9 cellular contexts compared by ENCODE assay signal in the genomic region with DNA sequence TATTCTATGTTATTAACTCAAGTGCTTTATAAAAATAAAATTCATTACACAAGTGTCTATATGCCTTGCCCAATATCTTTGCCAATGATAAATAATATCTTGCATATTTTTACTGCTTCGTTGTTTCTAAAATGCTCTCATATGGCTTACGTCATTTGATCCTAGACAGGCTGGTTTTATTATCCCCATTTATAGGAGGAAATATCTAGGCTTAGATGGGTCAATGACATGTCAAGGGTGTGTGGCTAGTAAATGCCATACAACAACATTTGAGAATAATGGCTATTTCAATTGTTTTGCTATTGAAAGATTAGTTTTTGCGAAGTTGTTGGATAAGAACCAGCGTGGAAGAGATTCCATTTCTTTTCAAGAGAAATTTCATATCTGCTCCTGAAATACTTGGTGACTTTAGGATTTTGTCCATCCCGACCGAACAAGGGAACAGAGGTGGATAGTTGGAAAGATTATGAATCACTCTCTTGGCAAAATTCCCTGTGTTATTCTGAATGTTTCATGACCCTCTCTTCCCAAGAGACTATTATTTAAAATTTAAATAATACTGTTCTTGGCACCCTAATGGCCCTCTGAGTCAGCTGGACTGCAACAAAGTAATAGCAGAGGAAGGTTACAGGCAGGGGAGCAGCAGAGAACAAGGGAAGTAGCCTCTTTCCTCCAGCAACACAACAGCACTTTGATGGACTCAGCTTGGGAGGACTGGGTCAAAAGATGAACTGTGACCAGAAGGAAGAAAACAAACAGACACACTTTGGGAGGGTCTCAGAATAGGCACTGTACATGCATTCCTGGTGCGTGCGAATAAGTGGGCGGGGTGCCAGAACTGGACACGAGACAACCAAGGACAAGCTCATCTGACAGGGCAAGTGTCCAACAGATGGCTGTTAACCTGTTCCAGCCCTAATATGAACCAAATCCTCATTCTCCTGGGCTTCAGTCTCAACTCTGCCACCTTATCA.
DNase-seq lines count a peak whose midpoint lies in the region; ATAC-seq, FAIRE-seq and TF ChIP-seq lines count a peak whose summit lies in the region.
"Had no signal": no experiment of that assay in that cellular context is flagged by ENCODE, and none has a peak within 500 bp of the region (broad histone marks: within the 10 kb centered on the region; RNA-seq: fewer than 3 reads in every experiment).

No MANE protein-coding gene starts in this region.

- no peaks in the 10 kb centered on the region for H4K20me1 ChIP-seq in endothelial cell of umbilical vein (replicated peaks; ENCODE audit: control insufficient read depth, extremely low read depth, insufficient read depth, low read length)

- TF ChIP-seq RAD21 in A549 (conservative IDR thresholded peaks at IDR 0.05 in 1 of 2, IDR thresholded peaks at IDR 0.05 in 1 of 2): peak; percentile 2 to 26; a peak in 1 of 5 replicates

- H3K27me3 ChIP-seq in endothelial cell of umbilical vein (ENCODE audit: control insufficient read depth in 2 of 2, insufficient read depth in 2 of 2, low read length in 2 of 2): no peaks in the 10 kb centered on the region
- no peaks in the 10 kb centered on the region for H3K27me3 ChIP-seq in naive thymus-derived CD4-positive, alpha-beta T cell (ENCODE audit: control insufficient read depth in 2 of 2, insufficient read depth in 2 of 2, low read length in 2 of 2)

- H3K9me3 Mint-ChIP-seq in naive thymus-derived CD4-positive, alpha-beta T cell: no peaks in the 10 kb centered on the region

- no peaks in the 10 kb centered on the region for H3K9me1 ChIP-seq in endothelial cell of umbilical vein (replicated peaks; ENCODE audit: control insufficient read depth, extremely low read depth, insufficient read depth, low read length)

- ATAC-seq in A549: peak; percentile 80 to 89
- no peak for ATAC-seq in GM21526 (IDR thresholded peaks at IDR 0.05; ENCODE audit: low FRiP score, unreplicated experiment)
- no peak for ATAC-seq in naive thymus-derived CD4-positive, alpha-beta T cell
- ATAC-seq: activated CD8-positive, alpha-beta T cell treated with anti-CD3 and anti-CD28 coated beads, Interleukin-2, amount 10 ng/mL, durations not matched to agents 7 days and 5 days had no signal

- H3K79me2 ChIP-seq in endothelial cell of umbilical vein (ENCODE audit: control insufficient read depth, insufficient read depth, low read length): peaks cover 2% of the 10 kb centered on the region

- dilution Hi-C loops in endothelial cell of umbilical vein (cut with MboI; ENCODE audit: extremely low pct_ligation_motif_present, low sequenced_read_pairs): loop anchor here (25.0 kb wide), 1 partner anchor 91 kb away; no protein-coding TSS in a partner anchor

- H3K4me2 ChIP-seq in A549 (peak overlapping the region; percentile 75), endothelial cell of umbilical vein (ENCODE audit: insufficient read depth, low read length) (peak overlapping the region; percentile 74)

- no peaks in the 10 kb centered on the region for H3K36me3 Mint-ChIP-seq in naive thymus-derived CD4-positive, alpha-beta T cell

- H3K9me3 ChIP-seq in A549 (no peaks in the 10 kb centered on the region), endothelial cell of umbilical vein (replicated peaks; ENCODE audit: control insufficient read depth, insufficient read depth, low read length) (no peaks in the 10 kb centered on the region)
- H3K9me3 ChIP-seq in naive thymus-derived CD4-positive, alpha-beta T cell (ENCODE audit: control insufficient read depth in 2 of 3, low read length in 3 of 3): no peaks in the 10 kb centered on the region

- BruUV-seq in endothelial cell of umbilical vein (replicated peaks; lab: Mats Ljungman, UMichigan): no TSS peak

- H3K4me1 ChIP-seq in A549 (peaks cover 89% of the 10 kb centered on the region), endothelial cell of umbilical vein (ENCODE audit: control insufficient read depth, extremely low read depth, insufficient read depth, low read length) (peaks cover 59% of the 10 kb centered on the region)
- H3K4me1 ChIP-seq in naive thymus-derived CD4-positive, alpha-beta T cell (ENCODE audit: control insufficient read depth in 2 of 2, insufficient read depth in 2 of 2, low read length in 2 of 2): no peaks in the 10 kb centered on the region

- TF ChIP-seq POLR2A in A549 (IDR thresholded peaks at IDR 0.05; ENCODE audit: low read length) (no peak), endothelial cell of umbilical vein (IDR thresholded peaks at IDR 0.05; ENCODE audit: low read depth, low read length) (no peak)

- no peak overlapping the region for H3K27ac Mint-ChIP-seq in naive thymus-derived CD4-positive, alpha-beta T cell
- H3K27ac Mint-ChIP-seq: activated CD8-positive, alpha-beta T cell treated with anti-CD3 and anti-CD28 coated beads, Interleukin-2, amount 10 ng/mL, durations not matched to agents 7 days and 5 days had no signal

- no peak overlapping the region for H3K4me3 Mint-ChIP-seq in naive thymus-derived CD4-positive, alpha-beta T cell
- H3K4me3 Mint-ChIP-seq: activated CD8-positive, alpha-beta T cell treated with anti-CD3 and anti-CD28 coated beads, Interleukin-2, amount 10 ng/mL, durations not matched to agents 7 days and 5 days had no signal

- no peak overlapping the region for H2AFZ ChIP-seq in endothelial cell of umbilical vein (ENCODE audit: low read depth, low read length)

- POLR2A ChIA-PET in A549 (lab: Yijun Ruan, JAX): interaction anchor here (1.0 to 1.2 kb wide), 2 partner anchors 14 to 118 kb away, joined by 3 to 5 read pairs; no protein-coding TSS in a partner anchor
- POLR2A ChIA-PET in endothelial cell of umbilical vein (lab: Charles Lee): interaction anchor here (0.7 to 1.5 kb wide), 2 partner anchors 15 to 54 kb away, joined by 3 read pairs; no protein-coding TSS in a partner anchor
- POLR2A ChIA-PET in naive thymus-derived CD4-positive, alpha-beta T cell (lab: Charles Lee): no interaction called here

- peak overlapping the region; percentile 17 for H3K9ac ChIP-seq in endothelial cell of umbilical vein (replicated peaks; ENCODE audit: extremely low read depth, insufficient read depth, low read length)

- peak; percentile 63 to 86 for DNase-seq in A549 (ENCODE audit: low read depth in 1 of 2, low spot score in 1 of 2)
- DNase-seq in NCI-H2196 (lab: John Stamatoyannopoulos, UW; ENCODE audit: unreplicated experiment): peak; percentile 34
- DNase-seq in endothelial cell of umbilical vein (ENCODE audit: low read depth, low spot score): peak; percentile 98
- peak; percentile 91 for DNase-seq in mucosa of gallbladder (ENCODE audit: low spot score)
- no peak for DNase-seq in midbrain (lab: John Stamatoyannopoulos, UW)
- DNase-seq in putamen (ENCODE audit: low spot score): no peak
- no peak for DNase-seq in naive thymus-derived CD4-positive, alpha-beta T cell
- DNase-seq: activated CD8-positive, alpha-beta T cell treated with anti-CD3 and anti-CD28 coated beads, Interleukin-2, amount 10 ng/mL, durations not matched to agents 7 days and 5 days had no signal

- peaks cover 0 to 3% (median 0%) of the 10 kb centered on the region in 7 donors for H3K4me1 Mint-ChIP-seq in naive thymus-derived CD4-positive, alpha-beta T cell

- H3K27me3 Mint-ChIP-seq in naive thymus-derived CD4-positive, alpha-beta T cell: peaks cover 0 to 3% (median 0%) of the 10 kb centered on the region in 5 donors

- FAIRE-seq in A549 (lab: Jason Lieb, UNC) (peak; percentile 61), endothelial cell of umbilical vein (lab: Jason Lieb, UNC) (peak; percentile 96)

- H3K36me3 ChIP-seq in endothelial cell of umbilical vein (ENCODE audit: control insufficient read depth in 2 of 2, extremely low read depth in 1 of 2, insufficient read depth in 2 of 2, low read length in 2 of 2): no peaks in the 10 kb centered on the region
- no peaks in the 10 kb centered on the region for H3K36me3 ChIP-seq in naive thymus-derived CD4-positive, alpha-beta T cell (ENCODE audit: control insufficient read depth in 2 of 3, insufficient read depth in 3 of 3, low read length in 3 of 3)

- CTCF ChIA-PET in A549 (lab: Yijun Ruan, JAX): interaction anchor here (0.5 to 2.2 kb wide), 8 partner anchors 13 to 222 kb away, joined by 3 to 11 read pairs (median 4); a partner anchor contains a TSS
- CTCF ChIA-PET in endothelial cell of umbilical vein (lab: Charles Lee): interaction anchor here (0.8 to 2.9 kb wide), 10 partner anchors 11 to 121 kb away, joined by 3 to 15 read pairs (median 4); no protein-coding TSS in a partner anchor
- CTCF ChIA-PET in naive thymus-derived CD4-positive, alpha-beta T cell (lab: Charles Lee): no interaction called here

- H3K27ac ChIP-seq in A549 (peak overlapping the region; percentile 83 to 84), endothelial cell of umbilical vein (ENCODE audit: insufficient read depth, low read depth, low read length) (peak overlapping the region; percentile 63)
- H3K27ac ChIP-seq in naive thymus-derived CD4-positive, alpha-beta T cell (ENCODE audit: low read depth, low read length): no peak overlapping the region

- TF ChIP-seq CTCF in A549 (IDR thresholded peaks at IDR 0.05) (no peak), endothelial cell of umbilical vein (IDR thresholded peaks at IDR 0.05; ENCODE audit: extremely low read depth in 1 of 2, insufficient read depth in 1 of 2, low read depth in 1 of 2, low read length in 2 of 2) (no peak)

- intact Hi-C loops in endothelial cell of umbilical vein (cut with micrococcal nuclease): loop anchor here (1.0 to 5.0 kb wide), 10 partner anchors 9 to 511 kb away; a partner anchor contains a TSS
- intact Hi-C loops in naive thymus-derived CD4-positive, alpha-beta T cell (cut with micrococcal nuclease): no loop called here

- 8% methylated on average over 10 of the region's 10 CpGs for WGBS in A549 (ENCODE audit: missing lambda C conversion rate)

- TF ChIP-seq EP300 in A549 (IDR thresholded peaks at IDR 0.05): no peak; a peak in 1 of 5 replicates

- H3K4me3 ChIP-seq in A549: 0 out of 3 replicates have a peak overlapping the region, but pooled peaks have one; percentile 8
- no peak overlapping the region for H3K4me3 ChIP-seq in endothelial cell of umbilical vein (replicated peaks in 1 of 3; ENCODE audit: insufficient read depth in 1 of 3, low read depth in 1 of 3, low read length in 3 of 3)
- no peak overlapping the region for H3K4me3 ChIP-seq in naive thymus-derived CD4-positive, alpha-beta T cell (ENCODE audit: low read length)

TF ChIP-seq in A549, 52 proteins besides CTCF, POLR2A, EP300 and RAD21 (continues in another document):
- TF ChIP-seq FOSL2 (IDR thresholded peaks at IDR 0.05) (peak; percentile 41; the same call in 1 of the 2 replicates), FOSL2 (CRISPR knock-in tag; IDR thresholded peaks at IDR 0.05) (peak; percentile 67), SMC3 (IDR thresholded peaks at IDR 0.05) (0 out of 3 replicates have a peak, but pooled peaks have one; percentile 11), JUN (IDR thresholded peaks at IDR 0.05) (0 out of 5 replicates have a peak, but pooled peaks of 1 of the 2 experiments have one; percentile 25)

TF ChIP-seq in endothelial cell of umbilical vein, 7 proteins besides CTCF, POLR2A, EP300 and RAD21 (continues in another document):
- TF ChIP-seq FOS (IDR thresholded peaks at IDR 0.05; ENCODE audit: borderline replicate concordance, insufficient read depth, low read length): peak; percentile 97
- TF ChIP-seq POLR2AphosphoS5 (IDR thresholded peaks at IDR 0.05; ENCODE audit: insufficient read depth, low read depth, low read length): peak; percentile 80
- TF ChIP-seq JUN (IDR thresholded peaks at IDR 0.05; ENCODE audit: borderline replicate concordance, insufficient read depth, insufficient read length, low read depth): peak; percentile 67

Comparison
In these comparisons a context has a peak if more than half of its experiments do, and no peak if none do; other contexts are left out.
1. ATAC-seq: peak in A549 (2 of 2); none in GM21526 (single experiment) and naive thymus-derived CD4-positive, alpha-beta T cell (single experiment).
2. DNase-seq: peak in A549 (2 of 2), NCI-H2196 (single experiment), endothelial cell of umbilical vein (single experiment) and mucosa of gallbladder (single experiment); none in midbrain (single experiment), putamen (single experiment) and naive thymus-derived CD4-positive, alpha-beta T cell (0 of 9).